In the genomic region with DNA sequence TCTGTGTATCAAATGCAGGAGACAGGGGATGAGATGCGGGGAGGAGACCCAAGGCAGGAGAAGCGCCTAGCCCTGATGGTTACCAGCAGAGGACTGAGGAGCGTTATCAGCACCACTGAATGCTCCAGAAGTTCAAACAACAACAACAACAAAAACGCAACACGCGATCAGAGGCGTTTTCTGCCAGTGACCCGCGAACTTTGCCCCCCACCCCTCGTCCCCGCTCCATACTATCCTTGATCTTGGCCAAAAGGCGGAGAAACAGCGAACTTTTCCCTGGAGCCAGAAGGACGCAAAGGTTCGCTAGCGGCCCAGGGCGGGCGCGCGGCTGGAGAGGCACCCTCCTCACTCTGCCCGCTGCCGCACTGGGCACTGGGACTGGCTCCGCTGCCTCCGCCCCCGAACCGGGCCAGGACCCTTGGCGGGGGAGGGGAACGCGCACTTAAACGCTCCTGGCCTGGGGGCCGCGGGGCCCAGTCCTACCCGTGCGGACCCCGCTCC, we compare ENCODE assay signal across 8 cellular contexts. TPM values are rescaled to one million over a fixed set of nuclear protein-coding genes. Genes with fewer than 3 reads are reported as not detected.
A peak's percentile ranks its signal among the peaks of the same experiment; 100 is the strongest.
DNase-seq lines count a peak whose midpoint lies in the region; ATAC-seq, FAIRE-seq and TF ChIP-seq lines count a peak whose summit lies in the region.

No MANE protein-coding gene starts in this region.

- no peak for TF ChIP-seq CTCF in ascending aorta (IDR thresholded peaks at IDR 0.05)

- intact Hi-C loops in ascending aorta (cut with DNase I), result loop anchor here (5.0 to 10.0 kb wide), 4 partner anchors 196 to 556 kb away; partner anchors contain the start of genes CC2D1B, LRP8, ORC1 and PRPF38A

- H3K4me3 ChIP-seq in H7 (ENCODE audit: insufficient read depth, low read depth, low read length) (peak overlapping the region; percentile 66), ascending aorta (peak overlapping the region; percentile 78 to 95), iPS-11a (ENCODE audit: low read depth, low read length) (peak overlapping the region; percentile 53), skin epidermis (peak overlapping the region; percentile 47 to 77 (median 64))

- no peak for FAIRE-seq in HTR-8/SVneo (lab: Jason Lieb, UNC)

- H3K27ac ChIP-seq in ascending aorta (peak overlapping the region; percentile 82 to 93), skin epidermis (peak overlapping the region in 20 of 21 experiments; percentile 12 to 92 (median 79))

- H3K27me3 ChIP-seq in H7 (ENCODE audit: control insufficient read depth, insufficient read depth, low read length), result peaks cover 30% of the 10 kb centered on the region
- H3K27me3 ChIP-seq in ascending aorta, result no peaks in the 10 kb centered on the region

- no peak for ATAC-seq in GM18517 (IDR thresholded peaks at IDR 0.05; ENCODE audit: unreplicated experiment)

- no peaks in the 10 kb centered on the region for H3K36me3 ChIP-seq in H7 (replicated peaks; ENCODE audit: control insufficient read depth, insufficient read depth, low read length)
- no peaks in the 10 kb centered on the region for H3K36me3 ChIP-seq in ascending aorta

- H3K4me1 ChIP-seq in ascending aorta, result peaks cover 0 to 6% of the 10 kb centered on the region in 2 donors

- no peaks in the 10 kb centered on the region for H3K9me3 ChIP-seq in ascending aorta

- DNase-seq in H7, result peak; percentile 78
- DNase-seq in ascending aorta (ENCODE audit: low spot score in 2 of 2), result no peak
- no peak for DNase-seq in HTR-8/SVneo (ENCODE audit: insufficient read length, low spot score)
- DNase-seq in activated effector memory CD4-positive, alpha-beta T cell treated with anti-CD3 and anti-CD28 coated beads, Interleukin-2, amount 50 U/mL, for 16 hours, result no peak
- no peak for DNase-seq in NCI-H2227 (lab: John Stamatoyannopoulos, UW; ENCODE audit: unreplicated experiment)

RNA-seq across cellular contexts. Expression of gene ECHDC2, which starts 0.7 kb away (rescaled TPM):
- 5.3 and 16.3 TPM in 2 replicates for total RNA-seq in H7 (2014; rRNA removed; shearing (Covaris generic))
- 127 TPM for total RNA-seq in ascending aorta

RNA-seq across cellular contexts. Expression of gene SCP2, which starts 6.2 kb away (rescaled TPM):
- 78.7 and 98.7 TPM in 2 replicates for total RNA-seq in H7 (2014; rRNA removed; shearing (Covaris generic))
- 26.3 TPM for total RNA-seq in ascending aorta
